38 cellular contexts compared by ENCODE assay signal in the genomic region with DNA sequence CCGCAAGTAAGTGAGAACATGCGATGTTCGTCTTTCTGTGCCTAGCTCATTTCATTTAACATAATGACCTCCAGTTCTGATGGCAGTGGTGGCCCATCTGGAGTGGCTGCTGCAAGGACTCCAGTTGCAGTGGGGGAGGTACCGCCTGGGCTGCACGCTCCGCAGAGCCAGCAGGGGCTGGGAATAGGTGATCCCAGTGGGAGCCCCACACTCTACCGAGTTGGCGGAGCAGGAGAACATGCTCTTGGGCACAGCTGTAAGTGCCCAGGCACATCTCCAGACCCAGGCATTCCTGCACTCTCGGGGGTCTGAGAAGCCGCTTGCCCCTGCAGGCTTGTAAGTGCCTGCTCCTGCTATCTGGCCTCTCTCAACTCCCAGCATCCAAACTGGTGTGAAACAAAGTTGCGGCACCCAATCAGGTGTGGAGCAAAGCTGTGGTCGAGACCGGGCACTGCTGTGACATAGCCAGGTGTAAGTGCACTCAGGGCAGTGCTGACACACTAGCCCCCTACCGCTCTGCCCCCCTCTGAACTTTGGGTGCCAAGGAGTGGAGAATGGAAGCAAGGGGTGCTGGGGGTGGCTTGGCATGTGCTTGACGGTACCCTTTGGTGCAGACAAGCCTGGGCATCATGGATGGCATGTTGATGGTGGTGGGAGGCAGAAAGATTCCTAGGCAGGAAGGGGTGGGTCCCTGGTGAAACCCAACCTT.
"Had no signal": no experiment of that assay in that cellular context is flagged by ENCODE, and none has a peak within 500 bp of the region (broad histone marks: within the 10 kb centered on the region; RNA-seq: fewer than 3 reads in every experiment).

No MANE protein-coding gene starts in this region.

- DNase-seq: activated B cell treated with CpG ODN at 0.5 μM for 24 hours; activated CD4-positive, alpha-beta memory T cell treated with anti-CD3 and anti-CD28 coated beads for 36 hours; activated CD4-positive, alpha-beta T cell treated with anti-CD3 and anti-CD28 coated beads for 4 hours; activated CD4-positive, alpha-beta T cell treated with anti-CD3 and anti-CD28 coated beads, Interleukin-2, amount 50 U/mL, for 1 hour; activated CD4-positive, CD25-positive, alpha-beta regulatory T cell treated with anti-CD3 and anti-CD28 coated beads, Interleukin-2, amount 50 U/mL, for 72 hours; activated CD8-positive, alpha-beta memory T cell treated with anti-CD3 and anti-CD28 coated beads, Interleukin-2, amount 50 U/mL, for 4 hours; activated gamma-delta T cell treated with Interleukin-2 at 50 U/mL for 16 hours; activated naive CD4-positive, alpha-beta T cell treated with anti-CD3 and anti-CD28 coated beads for 36 hours; activated T-cell treated with anti-CD3 and anti-CD28 coated beads for 4 hours; activated T-cell treated with anti-CD3 and anti-CD28 coated beads, Interleukin-2, amount 50 U/mL, for 4 hours; adrenal gland; body of pancreas; central memory CD4-positive, alpha-beta T cell; Karpas-422; KBM-7; MG63; NCI-H1048; NCI-H1105 treated with DMSO at 0.1 percent for 48 hours; NCI-H1436; NCI-H1694; NCI-H1930; NCI-H2081 treated with DMSO at 0.1 percent for 48 hours; NCI-H226; NCI-H446 treated with DMSO at 0.1 percent for 48 hours; NCI-H524; NCI-H69; NCI-H82; PC-3; Peyer's patch; RPMI8226; SW 1271; T-helper 1 cell; T-helper 2 cell; T-helper 9 cell had no signal

- ATAC-seq: activated naive CD4-positive, alpha-beta T cell treated with anti-CD3 and anti-CD28 coated beads, Interleukin-2, amount 50 U/mL, for 72 hours; activated T-cell treated with anti-CD3 and anti-CD28 coated beads, Interleukin-2, amount 50 U/mL, for 4 hours; body of pancreas; PC-3 had no signal

- H3K9me3 ChIP-seq: MG63 had no signal

- FAIRE-seq: astrocyte, bronchial epithelial cell had no signal

- H3K4me1 ChIP-seq: adrenal gland, body of pancreas, Peyer's patch had no signal

- H3K27ac ChIP-seq: adrenal gland, body of pancreas, Peyer's patch, VCaP had no signal

- H3K27me3 ChIP-seq: adrenal gland, body of pancreas, MG63, Peyer's patch had no signal

- H3K36me3 ChIP-seq: adrenal gland, MG63, Peyer's patch had no signal

- H3K4me3 ChIP-seq: adrenal gland, body of pancreas, MG63, Peyer's patch had no signal
